In the genomic region with DNA sequence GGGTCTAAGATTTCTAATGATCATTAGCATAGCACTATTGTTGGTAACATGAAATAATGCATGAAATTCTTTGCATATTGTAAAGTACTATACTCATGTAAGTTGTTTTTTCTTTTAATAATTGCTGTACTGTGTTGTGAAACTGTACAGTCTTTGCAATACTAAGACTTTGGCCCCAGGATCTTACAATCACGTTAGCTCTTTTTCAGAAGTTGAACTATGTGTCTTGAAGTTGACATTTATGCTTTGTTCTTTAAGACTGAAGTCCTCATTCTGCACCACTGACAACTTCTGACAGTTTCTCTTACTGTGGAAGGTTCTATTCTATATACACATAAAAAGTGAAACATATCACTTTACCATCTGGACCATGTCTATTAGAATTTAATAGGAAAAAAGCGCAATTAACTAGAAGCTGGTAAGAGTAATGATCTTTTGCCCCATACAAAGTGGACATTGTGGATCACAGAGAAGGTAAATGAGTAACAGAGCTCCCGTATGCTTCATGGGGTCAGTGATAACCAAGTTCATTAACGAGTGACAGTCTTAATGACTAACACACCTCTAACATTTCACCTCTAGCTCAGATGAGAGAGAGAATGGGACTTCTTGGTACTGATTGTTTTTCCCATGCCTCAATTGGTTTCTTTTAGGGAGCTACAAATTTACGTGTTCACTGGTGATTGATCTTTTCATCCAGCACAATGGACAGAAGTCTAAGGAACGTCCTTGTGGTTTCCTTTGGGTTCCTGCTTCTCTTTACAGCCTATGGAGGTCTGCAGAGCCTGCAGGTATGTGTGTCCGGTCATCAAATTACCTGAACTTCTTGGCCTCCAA, we compare ENCODE assay signal across 1 cellular context.
TF ChIP-seq lines count a peak whose summit lies in the region.

TSS of gene UNC93A (plus strand) at position 530 of the 837 bp plus-strand sequence. CDS start at position 705, 175 bp downstream.

TF ChIP-seq in HepG2, 621 proteins besides CTCF, POLR2A, EP300 and RAD21 (continued from another document and continues in another):
- TF ChIP-seq ZNF597 (CRISPR knock-in tag; IDR thresholded peaks at IDR 0.05): no peak
- TF ChIP-seq ZNF777 (CRISPR knock-in tag; IDR thresholded peaks at IDR 0.05): no peak
- 0 out of 2 replicates have a peak, but pooled peaks have one; percentile 50 for TF ChIP-seq ZNF264 (CRISPR knock-in tag; IDR thresholded peaks at IDR 0.05)
- TF ChIP-seq ZNF280B (CRISPR knock-in tag; IDR thresholded peaks at IDR 0.05; ENCODE audit: borderline replicate concordance): no peak
- no peak for TF ChIP-seq POLR2AphosphoS2 (IDR thresholded peaks at IDR 0.05; ENCODE audit: low read depth, low read length)
- no peak for TF ChIP-seq GZF1 (CRISPR knock-in tag; IDR thresholded peaks at IDR 0.05)
- TF ChIP-seq MIER2 (CRISPR knock-in tag; IDR thresholded peaks at IDR 0.05): 0 out of 2 replicates have a peak, but pooled peaks have one; percentile 34
- no peak for TF ChIP-seq ZNF34 (CRISPR knock-in tag; IDR thresholded peaks at IDR 0.05; ENCODE audit: borderline replicate concordance)
- TF ChIP-seq CC2D1A (CRISPR knock-in tag; IDR thresholded peaks at IDR 0.05): no peak
- peak; percentile 80 for TF ChIP-seq TBX2 (CRISPR knock-in tag; IDR thresholded peaks at IDR 0.05; ENCODE audit: borderline replicate concordance)
- TF ChIP-seq ZEB1 (IDR thresholded peaks at IDR 0.05; ENCODE audit: insufficient replicate concordance, low read depth): peak; percentile 45
- TF ChIP-seq, protein P1, sequence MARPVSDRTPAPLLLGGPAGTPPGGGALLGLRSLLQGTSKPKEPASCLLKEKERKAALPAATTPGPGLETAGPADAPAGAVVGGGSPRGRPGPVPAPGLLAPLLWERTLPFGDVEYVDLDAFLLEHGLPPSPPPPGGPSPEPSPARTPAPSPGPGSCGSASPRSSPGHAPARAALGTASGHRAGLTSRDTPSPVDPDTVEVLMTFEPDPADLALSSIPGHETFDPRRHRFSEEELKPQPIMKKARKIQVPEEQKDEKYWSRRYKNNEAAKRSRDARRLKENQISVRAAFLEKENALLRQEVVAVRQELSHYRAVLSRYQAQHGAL (CRISPR knock-in tag; IDR thresholded peaks at IDR 0.05; ENCODE audit: not compliant biosample characterization): no peak
- TF ChIP-seq JARID2 (CRISPR knock-in tag; IDR thresholded peaks at IDR 0.05; ENCODE audit: insufficient replicate concordance): no peak
- no peak for TF ChIP-seq SMAD1 (CRISPR knock-in tag; IDR thresholded peaks at IDR 0.05; ENCODE audit: borderline replicate concordance, low read depth)
- TF ChIP-seq HNRNPL (IDR thresholded peaks at IDR 0.05; ENCODE audit: low read depth, low read length): no peak
- TF ChIP-seq ELF4 (CRISPR knock-in tag; IDR thresholded peaks at IDR 0.05; ENCODE audit: borderline replicate concordance): no peak
- no peak for TF ChIP-seq ZNF605 (CRISPR knock-in tag; IDR thresholded peaks at IDR 0.05)
- 0 out of 2 replicates have a peak, but pooled peaks have one; percentile 10 for TF ChIP-seq ZNF331 (CRISPR knock-in tag; IDR thresholded peaks at IDR 0.05)
- no peak for TF ChIP-seq ZBTB10 (CRISPR knock-in tag; IDR thresholded peaks at IDR 0.05; ENCODE audit: borderline replicate concordance)
- TF ChIP-seq ZNF841 (CRISPR knock-in tag; IDR thresholded peaks at IDR 0.05; ENCODE audit: borderline replicate concordance): no peak
- 0 out of 2 replicates have a peak, but pooled peaks have one; percentile 5 for TF ChIP-seq ZNF30 (CRISPR knock-in tag; IDR thresholded peaks at IDR 0.05)
- 0 out of 2 replicates have a peak, but pooled peaks have one; percentile 9 for TF ChIP-seq RCOR2 (CRISPR knock-in tag; IDR thresholded peaks at IDR 0.05)
- no peak for TF ChIP-seq ZNF124 (CRISPR knock-in tag; IDR thresholded peaks at IDR 0.05)
- no peak for TF ChIP-seq GABPB1 (CRISPR knock-in tag; IDR thresholded peaks at IDR 0.05)
- peak; percentile 1; the same call in 1 of the 2 replicates for TF ChIP-seq TFAP4 (IDR thresholded peaks at IDR 0.05; ENCODE audit: borderline replicate concordance, low read depth)
- peak; percentile 66 for TF ChIP-seq ASH2L (IDR thresholded peaks at IDR 0.05; ENCODE audit: insufficient read length, low read depth, low read length)
- no peak for TF ChIP-seq ZNF678 (CRISPR knock-in tag; IDR thresholded peaks at IDR 0.05)
- TF ChIP-seq, protein P2, sequence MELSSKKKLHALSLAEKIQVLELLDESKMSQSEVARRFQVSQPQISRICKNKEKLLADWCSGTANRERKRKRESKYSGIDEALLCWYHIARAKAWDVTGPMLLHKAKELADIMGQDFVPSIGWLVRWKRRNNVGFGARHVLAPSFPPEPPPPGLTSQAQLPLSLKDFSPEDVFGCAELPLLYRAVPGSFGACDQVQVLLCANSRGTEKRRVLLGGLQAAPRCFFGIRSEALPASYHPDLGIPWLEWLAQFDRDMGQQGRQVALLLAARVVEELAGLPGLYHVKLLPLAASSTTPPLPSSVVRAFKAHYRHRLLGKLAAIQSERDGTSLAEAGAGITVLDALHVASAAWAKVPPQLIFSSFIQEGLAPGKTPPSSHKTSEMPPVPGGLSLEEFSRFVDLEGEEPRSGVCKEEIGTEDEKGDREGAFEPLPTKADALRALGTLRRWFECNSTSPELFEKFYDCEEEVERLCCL (CRISPR knock-in tag; IDR thresholded peaks at IDR 0.05; ENCODE audit: borderline replicate concordance): no peak
- peak; percentile 67 for TF ChIP-seq HNF4A (CRISPR knock-in tag; IDR thresholded peaks at IDR 0.05)
- TF ChIP-seq PAXIP1 (CRISPR knock-in tag; conservative IDR thresholded peaks at IDR 0.05): peak; percentile 65
- TF ChIP-seq, protein P3, sequence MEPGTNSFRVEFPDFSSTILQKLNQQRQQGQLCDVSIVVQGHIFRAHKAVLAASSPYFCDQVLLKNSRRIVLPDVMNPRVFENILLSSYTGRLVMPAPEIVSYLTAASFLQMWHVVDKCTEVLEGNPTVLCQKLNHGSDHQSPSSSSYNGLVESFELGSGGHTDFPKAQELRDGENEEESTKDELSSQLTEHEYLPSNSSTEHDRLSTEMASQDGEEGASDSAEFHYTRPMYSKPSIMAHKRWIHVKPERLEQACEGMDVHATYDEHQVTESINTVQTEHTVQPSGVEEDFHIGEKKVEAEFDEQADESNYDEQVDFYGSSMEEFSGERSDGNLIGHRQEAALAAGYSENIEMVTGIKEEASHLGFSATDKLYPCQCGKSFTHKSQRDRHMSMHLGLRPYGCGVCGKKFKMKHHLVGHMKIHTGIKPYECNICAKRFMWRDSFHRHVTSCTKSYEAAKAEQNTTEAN (CRISPR knock-in tag; conservative IDR thresholded peaks at IDR 0.05): peak; percentile 54; the same call in 1 of the 2 replicates
- TF ChIP-seq NR0B2 (CRISPR knock-in tag; IDR thresholded peaks at IDR 0.05): no peak
- no peak for TF ChIP-seq STAT5B (CRISPR knock-in tag; IDR thresholded peaks at IDR 0.05)
- TF ChIP-seq KLF13 (CRISPR knock-in tag; IDR thresholded peaks at IDR 0.05): no peak
- no peak for TF ChIP-seq MTERF4 (CRISPR knock-in tag; IDR thresholded peaks at IDR 0.05)
- TF ChIP-seq, protein P4, sequence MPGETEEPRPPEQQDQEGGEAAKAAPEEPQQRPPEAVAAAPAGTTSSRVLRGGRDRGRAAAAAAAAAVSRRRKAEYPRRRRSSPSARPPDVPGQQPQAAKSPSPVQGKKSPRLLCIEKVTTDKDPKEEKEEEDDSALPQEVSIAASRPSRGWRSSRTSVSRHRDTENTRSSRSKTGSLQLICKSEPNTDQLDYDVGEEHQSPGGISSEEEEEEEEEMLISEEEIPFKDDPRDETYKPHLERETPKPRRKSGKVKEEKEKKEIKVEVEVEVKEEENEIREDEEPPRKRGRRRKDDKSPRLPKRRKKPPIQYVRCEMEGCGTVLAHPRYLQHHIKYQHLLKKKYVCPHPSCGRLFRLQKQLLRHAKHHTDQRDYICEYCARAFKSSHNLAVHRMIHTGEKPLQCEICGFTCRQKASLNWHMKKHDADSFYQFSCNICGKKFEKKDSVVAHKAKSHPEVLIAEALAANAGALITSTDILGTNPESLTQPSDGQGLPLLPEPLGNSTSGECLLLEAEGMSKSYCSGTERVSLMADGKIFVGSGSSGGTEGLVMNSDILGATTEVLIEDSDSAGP (CRISPR knock-in tag; IDR thresholded peaks at IDR 0.05; ENCODE audit: borderline replicate concordance): no peak
